In genomic region chr20:62010551-62011402, GRCh38 we compare ENCODE assay signal across 7 cellular contexts. TPM values are rescaled to one million over a fixed set of nuclear protein-coding genes. Genes with fewer than 3 reads are reported as not detected.
DNase-seq lines count a peak whose midpoint lies in the region; ATAC-seq and TF ChIP-seq lines count a peak whose summit lies in the region.

No MANE protein-coding gene starts in this region.

- TF ChIP-seq CTCF in GM12873 (IDR thresholded peaks at IDR 0.05; ENCODE audit: insufficient read depth, low read depth, low read length, missing control alignments) = peak; percentile 60

- DNase-seq in NCI-H1694 treated with DMSO at 0.1 percent for 48 hours (lab: John Stamatoyannopoulos, UW) = peak; percentile 23
- DNase-seq in activated CD4-positive, alpha-beta T cell treated with anti-CD3 and anti-CD28 coated beads for 24 hours (ENCODE audit: low read depth in 2 of 2) = peak; percentile 25 to 39
- peak; percentile 77 for DNase-seq in cerebellum (ENCODE audit: low spot score)
- peak; percentile 49 for DNase-seq in kidney tubule cell (ENCODE audit: low spot score)
- DNase-seq in stimulated activated CD4-positive, alpha-beta T cell treated with anti-CD3 and anti-CD28 coated beads, TNF-alpha, amount 100 ng/mL, for 1 hour (ENCODE audit: low read depth in 3 of 3, low spot score in 1 of 3) = peak; percentile 31 to 43 (median 33)

- no peak for ATAC-seq in HG03460 (IDR thresholded peaks at IDR 0.05; ENCODE audit: unreplicated experiment)

RNA-seq across cellular contexts. Expression of gene TAF4, which starts 54.9 kb away (rescaled TPM):
- 18.1 TPM for total RNA-seq in cerebellum

Comparison
In these comparisons a context has a peak if more than half of its experiments do, and no peak if none do; other contexts are left out.
1. DNase-seq: peak in every context shown above with its lines; median percentile 77 in cerebellum; 49 in kidney tubule cell; 33 in stimulated activated CD4-positive, alpha-beta T cell treated with anti-CD3 and anti-CD28 coated beads, TNF-alpha, amount 100 ng/mL, for 1 hour; 32 in activated CD4-positive, alpha-beta T cell treated with anti-CD3 and anti-CD28 coated beads for 24 hours; 23 in NCI-H1694 treated with DMSO at 0.1 percent for 48 hours.